Comparison of ENCODE assay signal across 10 cellular contexts in genomic region chr13:114112826-114113322, GRCh38. TPM values are rescaled to one million over a fixed set of nuclear protein-coding genes. Genes with fewer than 3 reads are reported as not detected.
DNase-seq lines count a peak whose midpoint lies in the region; ATAC-seq and TF ChIP-seq lines count a peak whose summit lies in the region.
"Had no signal": no experiment of that assay in that cellular context is flagged by ENCODE, and none has a peak within 500 bp of the region (broad histone marks: within the 10 kb centered on the region; RNA-seq: fewer than 3 reads in every experiment).

No MANE protein-coding gene starts in this region.

- peaks cover 63% of the 10 kb centered on the region for H3K4me1 ChIP-seq in HUES6 (ENCODE audit: control insufficient read depth, insufficient read depth, low read length)
- peaks cover 35 to 37% of the 10 kb centered on the region in 2 donors for H3K4me1 ChIP-seq in mucosa of rectum (ENCODE audit: control insufficient read depth in 2 of 2, insufficient read depth in 2 of 2, low read length in 2 of 2)

- H3K36me3 ChIP-seq in HUES6 (ENCODE audit: control insufficient read depth, insufficient read depth, low read length) (0 out of 2 replicates have a peak, but pooled peaks cover 3% of the 10 kb centered on the region), mucosa of rectum (ENCODE audit: control insufficient read depth in 2 of 2, insufficient read depth in 2 of 2, low read length in 2 of 2) (no peaks in the 10 kb centered on the region)

- POLR2A ChIA-PET in AG04450 (lab: Yijun Ruan, JAX): interaction anchor here (1.7 to 2.4 kb wide), 2 partner anchors 45 to 48 kb away, joined by 11 to 15 read pairs; no protein-coding TSS in a partner anchor

- H3K27me3 ChIP-seq in AG04450 (ENCODE audit: control insufficient read depth, insufficient read depth, low read length) (no peaks in the 10 kb centered on the region), HUES6 (ENCODE audit: control insufficient read depth, insufficient read depth, low read length) (no peaks in the 10 kb centered on the region), mucosa of rectum (ENCODE audit: control insufficient read depth in 2 of 2, insufficient read depth in 2 of 2, low read length in 2 of 2) (no peaks in the 10 kb centered on the region)

- in situ Hi-C loops in astrocyte of the spinal cord (cut with HindIII; ENCODE audit: low sequenced_read_pairs): no loop called here

- H3K4me3 ChIP-seq in AG04450 (ENCODE audit: low read depth, low read length): no peak overlapping the region
- H3K4me3 ChIP-seq in HUES6 (ENCODE audit: low read depth, low read length): peak overlapping the region; percentile 40
- no peak overlapping the region for H3K4me3 ChIP-seq in astrocyte of the spinal cord (ENCODE audit: low read depth, low read length)
- no peak overlapping the region for H3K4me3 ChIP-seq in mucosa of rectum (ENCODE audit: low read length in 2 of 2)

- peak; percentile 17 for TF ChIP-seq CTCF in AG04450 (IDR thresholded peaks at IDR 0.05; ENCODE audit: low read depth, low read length)
- peak; percentile 26 for TF ChIP-seq CTCF in astrocyte of the spinal cord (IDR thresholded peaks at IDR 0.05; ENCODE audit: low read depth, low read length)
- no peak for TF ChIP-seq CTCF in GM20000 (IDR thresholded peaks at IDR 0.05; ENCODE audit: extremely low read depth, missing control alignments)

- H3K27ac ChIP-seq in AG04450 (ENCODE audit: low read depth, low read length) (peak overlapping the region; percentile 92), HUES6 (ENCODE audit: low read depth, low read length) (no peak overlapping the region; the same call in 1 of the 2 replicates), mucosa of rectum (ENCODE audit: low read depth in 2 of 2, low read length in 2 of 2) (peak overlapping the region; percentile 65 to 67)

- ATAC-seq in HG03045 (IDR thresholded peaks at IDR 0.05; ENCODE audit: unreplicated experiment): no peak

- CTCF ChIA-PET in AG04450 (lab: Charles Lee): no interaction called here

- DNase-seq in AG04450 (ENCODE audit: low read depth, low spot score) (no peak), astrocyte of the spinal cord (ENCODE audit: low read depth, low spot score) (no peak), NCI-H345 (lab: John Stamatoyannopoulos, UW) (no peak), AML-193 (lab: John Stamatoyannopoulos, UW) (no peak), GM20000 (ENCODE audit: low spot score) (no peak)
- DNase-seq: NCI-H2081 treated with DMSO at 0.1 percent for 48 hours, occipital lobe had no signal

- H3K9me3 ChIP-seq in AG04450 (ENCODE audit: control insufficient read depth, insufficient read depth, low read length) (peaks cover 7% of the 10 kb centered on the region; the same call in 1 of the 2 replicates), HUES6 (ENCODE audit: control insufficient read depth, insufficient read depth, low read depth, low read length) (no peaks in the 10 kb centered on the region), mucosa of rectum (ENCODE audit: control insufficient read depth in 2 of 2, low read length in 2 of 2) (no peaks in the 10 kb centered on the region)

- H3K9ac ChIP-seq in HUES6 (ENCODE audit: low read length) (no peak overlapping the region), mucosa of rectum (ENCODE audit: low read depth in 1 of 2, low read length in 2 of 2) (no peak overlapping the region)

RNA-seq across cellular contexts. Expression of gene RASA3, which starts 19.5 kb away (rescaled TPM):
- 25.2 and 26.8 TPM in 2 replicates for polyA plus RNA-seq in AG04450 (2011; rRNA removed)
- polyA minus RNA-seq in AG04450 (2011; rRNA and poly(A)+ RNA removed): 32.8 and 38.1 TPM in 2 replicates
